Comparison of ENCODE assay signal across 8 cellular contexts in the genomic region with DNA sequence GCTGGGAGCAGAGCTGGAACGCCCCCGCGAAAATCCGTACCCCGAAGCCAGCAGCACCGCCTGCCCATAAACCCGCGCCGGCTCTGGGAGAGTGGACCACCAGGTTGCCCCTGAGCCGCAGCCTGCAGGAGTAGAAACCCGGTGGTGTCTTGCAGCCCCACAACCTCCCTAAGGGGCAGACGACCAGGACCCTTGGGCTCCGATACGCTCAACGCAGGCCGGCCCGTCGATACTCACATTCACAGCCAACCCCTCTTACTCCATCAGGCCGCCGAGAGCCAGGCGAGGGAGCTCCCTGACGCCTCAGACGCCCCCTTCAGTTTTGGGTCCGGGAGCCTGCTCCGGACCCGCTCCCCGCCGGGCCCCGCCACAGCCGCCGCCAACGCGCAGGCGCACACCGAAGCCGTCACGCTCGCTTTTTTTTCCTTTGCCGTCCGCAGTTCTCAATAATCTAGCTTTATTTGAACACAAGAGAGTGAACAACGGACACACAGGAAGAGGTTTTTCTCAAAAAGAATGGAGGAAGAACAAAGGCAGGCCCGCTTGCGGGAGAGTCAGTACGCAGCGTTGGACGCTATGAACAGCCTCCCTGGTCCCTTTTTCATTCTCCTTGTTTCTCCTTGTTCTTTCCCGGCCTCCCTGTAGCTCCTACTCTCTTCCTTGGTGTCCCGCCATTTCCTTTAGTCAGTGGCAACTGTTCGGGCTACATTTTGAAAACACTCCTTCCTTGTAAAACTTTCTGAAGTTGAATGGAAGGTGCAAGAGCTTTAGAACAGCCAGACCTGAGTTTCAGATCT. TPM values are rescaled to one million over a fixed set of nuclear protein-coding genes. Genes with fewer than 3 reads are reported as not detected.
A peak's percentile ranks its signal among the peaks of the same experiment; 100 is the strongest.
DNase-seq lines count a peak whose midpoint lies in the region; ATAC-seq lines count a peak whose summit lies in the region.

Gene ZNF106 (minus strand): TSS at position 399 of the 797 bp plus-strand sequence. CDS start 18,852 bp downstream, outside the sequence.

- peak; percentile 89 for DNase-seq in NCI-H460 (ENCODE audit: extremely low read depth, low read depth)
- peak; percentile 87 for DNase-seq in activated CD4-positive, CD25-positive, alpha-beta regulatory T cell treated with anti-CD3 and anti-CD28 coated beads, Interleukin-2, amount 50 U/mL, for 72 hours
- peak; percentile 92 for DNase-seq in cerebellar cortex (ENCODE audit: low spot score)
- peak; percentile 93 for DNase-seq in islet precursor cell
- DNase-seq in stimulated activated CD4-positive, alpha-beta T cell treated with anti-CD3 and anti-CD28 coated beads, Interleukin-12 subunit alpha, Interleukin-12 subunit beta, amount 100 ng/mL, for 48 hours (ENCODE audit: low read depth in 2 of 3, low spot score in 1 of 3) = peak; percentile 72 to 79 (median 76)

- ATAC-seq in GM18498 (IDR thresholded peaks at IDR 0.05; ENCODE audit: unreplicated experiment) (peak; percentile 60), HG03342 (IDR thresholded peaks at IDR 0.05; ENCODE audit: unreplicated experiment) (peak; percentile 37), GM18858 (IDR thresholded peaks at IDR 0.05; ENCODE audit: unreplicated experiment) (no peak)

RNA-seq across cellular contexts. Expression of gene ZNF106, which starts in this region (rescaled TPM):
- total RNA-seq in NCI-H460 (2014; rRNA removed; shearing (Covaris generic)) = 24.7 and 28.2 TPM in 2 replicates
- 10.2 and 12.9 TPM in 2 replicates for polyA plus RNA-seq in NCI-H460 (2014; cell fraction: nucleus; rRNA removed)
